9 cellular contexts compared by ENCODE assay signal in the genomic region with DNA sequence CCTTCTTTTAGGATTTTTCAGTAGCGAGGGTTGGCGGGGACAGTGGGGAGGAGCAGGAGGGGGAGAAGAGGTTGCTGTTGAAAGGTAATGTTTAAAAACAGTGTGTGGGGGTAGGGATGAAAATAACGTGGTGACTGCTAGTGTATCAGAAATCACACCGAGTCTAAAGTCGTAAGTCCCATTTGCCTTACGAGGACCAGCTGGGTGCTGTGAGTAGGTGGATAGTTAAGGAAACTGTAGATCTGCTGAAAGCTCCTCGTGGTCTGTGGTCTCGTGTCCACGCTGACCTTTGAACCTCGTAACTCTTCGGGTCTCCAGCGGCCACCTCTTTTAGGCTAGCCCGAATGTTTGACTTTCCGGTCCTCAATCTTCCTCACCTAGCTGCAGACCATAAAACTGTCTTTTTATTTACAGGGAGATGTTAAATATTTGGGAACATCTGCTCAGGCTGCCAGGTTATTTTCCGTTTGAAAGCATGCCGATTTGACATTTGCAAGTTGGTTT. TPM values are rescaled to one million over a fixed set of nuclear protein-coding genes. Genes with fewer than 3 reads are reported as not detected.
DNase-seq lines count a peak whose midpoint lies in the region; ATAC-seq and TF ChIP-seq lines count a peak whose summit lies in the region.
"Had no signal": no experiment of that assay in that cellular context is flagged by ENCODE, and none has a peak within 500 bp of the region (broad histone marks: within the 10 kb centered on the region; RNA-seq: fewer than 3 reads in every experiment).

No MANE protein-coding gene starts in this region.

- intact Hi-C loops in activated CD8-positive, alpha-beta T cell treated with anti-CD3 and anti-CD28 coated beads for 36 hours (cut with micrococcal nuclease), result no loop called here
- intact Hi-C loops in left ventricle myocardium superior (cut with micrococcal nuclease), result loop anchor here (10.0 kb wide), 1 partner anchor 51 kb away; no protein-coding TSS in a partner anchor
- intact Hi-C loops in sciatic nerve (cut with DNase I), result no loop called here

- H3K9me3 Mint-ChIP-seq in activated CD8-positive, alpha-beta T cell treated with anti-CD3 and anti-CD28 coated beads for 36 hours, result no peaks in the 10 kb centered on the region

- ATAC-seq in HG02798 (IDR thresholded peaks at IDR 0.05; ENCODE audit: poor library complexity, unreplicated experiment) (peak; percentile 38), left ventricle myocardium superior (peak; percentile 18), sciatic nerve (peak; percentile 33), GM19395 (IDR thresholded peaks at IDR 0.05; ENCODE audit: unreplicated experiment) (no peak), HG03565 (IDR thresholded peaks at IDR 0.05; ENCODE audit: unreplicated experiment) (no peak)
- no peak for ATAC-seq in activated CD8-positive, alpha-beta T cell treated with anti-CD3 and anti-CD28 coated beads for 36 hours

- peak overlapping the region; percentile 72 for H3K4me3 Mint-ChIP-seq in activated CD8-positive, alpha-beta T cell treated with anti-CD3 and anti-CD28 coated beads for 36 hours

- H3K36me3 Mint-ChIP-seq in activated CD8-positive, alpha-beta T cell treated with anti-CD3 and anti-CD28 coated beads for 36 hours (ENCODE audit: low read depth), result no peaks in the 10 kb centered on the region

- peaks cover 20% of the 10 kb centered on the region for H3K4me1 Mint-ChIP-seq in activated CD8-positive, alpha-beta T cell treated with anti-CD3 and anti-CD28 coated beads for 36 hours (ENCODE audit: low read depth)

- H3K27me3 Mint-ChIP-seq in activated CD8-positive, alpha-beta T cell treated with anti-CD3 and anti-CD28 coated beads for 36 hours, result peaks cover 49% of the 10 kb centered on the region

- no peak overlapping the region for H3K27ac Mint-ChIP-seq in activated CD8-positive, alpha-beta T cell treated with anti-CD3 and anti-CD28 coated beads for 36 hours

- POLR2A ChIA-PET in activated CD8-positive, alpha-beta T cell treated with anti-CD3 and anti-CD28 coated beads for 36 hours (lab: Charles Lee), result no interaction called here

- TF ChIP-seq CTCF in activated CD8-positive, alpha-beta T cell treated with anti-CD3 and anti-CD28 coated beads for 36 hours (IDR thresholded peaks at IDR 0.05), result no peak

- DNase-seq in ELR (ENCODE audit: low read depth), result peak; percentile 31
- DNase-seq in activated CD8-positive, alpha-beta T cell treated with anti-CD3 and anti-CD28 coated beads for 36 hours, result peak; percentile 30
- no peak for DNase-seq in left ventricle myocardium superior
- DNase-seq in sciatic nerve (ENCODE audit: low spot score), result no peak
- no peak for DNase-seq in SIG-M5 (lab: John Stamatoyannopoulos, UW)

- CTCF ChIA-PET in activated CD8-positive, alpha-beta T cell treated with anti-CD3 and anti-CD28 coated beads for 36 hours (lab: Charles Lee), result no interaction called here

RNA-seq across cellular contexts. Expression of a gene that starts 29.3 kb away (rescaled TPM):
- total RNA-seq in activated CD8-positive, alpha-beta T cell treated with anti-CD3 and anti-CD28 coated beads for 36 hours, result not detected
- 27.0 TPM for total RNA-seq in left ventricle myocardium superior
- 25.1 TPM for total RNA-seq in sciatic nerve
- total RNA-seq: SJSA1 had no signal

Comparison
In these comparisons a context has a peak if more than half of its experiments do, and no peak if none do; other contexts are left out.
1. DNase-seq: peak in ELR (single experiment) and activated CD8-positive, alpha-beta T cell treated with anti-CD3 and anti-CD28 coated beads for 36 hours (single experiment); none in left ventricle myocardium superior (single experiment), sciatic nerve (single experiment) and SIG-M5 (single experiment).
2. ATAC-seq: peak in HG02798 (single experiment), left ventricle myocardium superior (single experiment) and sciatic nerve (single experiment); none in activated CD8-positive, alpha-beta T cell treated with anti-CD3 and anti-CD28 coated beads for 36 hours (single experiment), GM19395 (single experiment) and HG03565 (single experiment).
3. RNA of a gene that starts 29.3 kb away (total RNA-seq): 27.0 TPM in left ventricle myocardium superior (single experiment) and 25.1 TPM in sciatic nerve (single experiment); not detected in activated CD8-positive, alpha-beta T cell treated with anti-CD3 and anti-CD28 coated beads for 36 hours; every median in the first group is over 10 times any median in the second.